In the genomic region with DNA sequence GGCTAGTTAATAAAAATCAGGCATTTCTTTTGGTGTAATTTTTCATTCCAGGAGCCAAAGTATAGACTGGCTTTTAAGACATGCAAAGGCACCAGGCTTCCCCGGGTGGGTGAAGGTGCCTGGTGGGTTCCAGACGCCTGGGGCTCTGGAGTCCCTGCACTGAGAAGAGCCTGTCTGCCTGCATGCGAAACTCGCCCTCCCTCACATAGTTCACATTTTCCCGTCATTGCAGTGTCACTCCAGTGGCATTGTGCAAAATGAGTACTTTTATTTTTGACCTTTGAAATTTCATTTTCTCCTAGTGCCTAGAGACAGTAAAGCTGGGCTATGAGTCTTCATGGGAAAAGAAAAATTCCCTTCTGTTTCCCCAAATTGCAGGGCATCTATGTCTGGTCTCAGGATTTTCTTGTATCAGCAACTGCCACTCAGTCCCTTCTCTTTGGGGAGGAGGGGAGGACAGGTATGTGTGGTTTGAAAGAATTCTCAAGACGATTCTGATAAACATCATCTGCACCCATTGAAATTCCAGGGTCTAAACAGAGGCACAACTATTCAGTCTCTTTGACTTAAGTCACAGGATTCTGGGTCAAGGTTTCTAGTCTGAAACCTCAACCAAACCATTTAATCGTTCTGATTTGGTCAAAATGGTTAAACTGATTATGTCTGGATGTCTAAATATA, we compare ENCODE assay signal across 20 cellular contexts.
"Had no signal": no experiment of that assay in that cellular context is flagged by ENCODE, and none has a peak within 500 bp of the region (broad histone marks: within the 10 kb centered on the region; RNA-seq: fewer than 3 reads in every experiment).

No MANE protein-coding gene starts in this region.

- H3K27me3 ChIP-seq: cardiac muscle cell, pancreas, testis had no signal

- H3K9me3 Mint-ChIP-seq: activated CD4-positive, alpha-beta memory T cell treated with anti-CD3 and anti-CD28 coated beads for 36 hours; activated naive CD4-positive, alpha-beta T cell treated with anti-CD3 and anti-CD28 coated beads for 36 hours; naive thymus-derived CD8-positive, alpha-beta T cell had no signal

- H3K4me3 Mint-ChIP-seq: activated CD4-positive, alpha-beta memory T cell treated with anti-CD3 and anti-CD28 coated beads for 36 hours; activated naive CD4-positive, alpha-beta T cell treated with anti-CD3 and anti-CD28 coated beads for 36 hours; activated naive CD8-positive, alpha-beta T cell treated with anti-CD3 and anti-CD28 coated beads, Interleukin-2, amount 10 ng/mL, durations not matched to agents 7 days and 5 days; naive thymus-derived CD8-positive, alpha-beta T cell; stimulated activated memory B cell treated with anti-CD40 and anti-IgM and Interleukin-4, amounts not matched to agents 10 μg/mL and 1 μg/mL and 100 μg/mL, for 72 hours had no signal

- H3K27me3 Mint-ChIP-seq: activated CD4-positive, alpha-beta memory T cell treated with anti-CD3 and anti-CD28 coated beads for 36 hours had no signal

- H3K36me3 Mint-ChIP-seq: activated CD4-positive, alpha-beta memory T cell treated with anti-CD3 and anti-CD28 coated beads for 36 hours; activated naive CD8-positive, alpha-beta T cell treated with anti-CD3 and anti-CD28 coated beads, Interleukin-2, amount 10 ng/mL, durations not matched to agents 7 days and 5 days; naive thymus-derived CD8-positive, alpha-beta T cell; stimulated activated memory B cell treated with anti-CD40 and anti-IgM and Interleukin-4, amounts not matched to agents 10 μg/mL and 1 μg/mL and 100 μg/mL, for 72 hours had no signal

- DNase-seq: activated CD4-positive, alpha-beta memory T cell treated with anti-CD3 and anti-CD28 coated beads for 36 hours; activated CD4-positive, alpha-beta T cell treated with anti-CD3 and anti-CD28 coated beads for 4 hours; activated CD4-positive, CD25-positive, alpha-beta regulatory T cell; activated naive CD4-positive, alpha-beta T cell treated with anti-CD3 and anti-CD28 coated beads for 36 hours; activated naive CD8-positive, alpha-beta T cell treated with anti-CD3 and anti-CD28 coated beads, Interleukin-2, amount 10 ng/mL, durations not matched to agents 7 days and 5 days; activated T-cell treated with anti-CD3 and anti-CD28 coated beads, Interleukin-2, amount 50 U/mL, for 48 hours; amniotic stem cell; cortex of kidney; lower lobe of right lung; naive thymus-derived CD8-positive, alpha-beta T cell; pancreas; small intestine; stimulated activated CD4-positive, alpha-beta T cell treated with anti-CD3 and anti-CD28 coated beads, Interleukin-15, amount 100 ng/mL, for 24 hours; T-helper 1 cell had no signal

- H3K9me3 ChIP-seq: lower lobe of right lung, pancreas, testis had no signal

- H3K27ac Mint-ChIP-seq: activated CD4-positive, alpha-beta memory T cell treated with anti-CD3 and anti-CD28 coated beads for 36 hours; activated naive CD4-positive, alpha-beta T cell treated with anti-CD3 and anti-CD28 coated beads for 36 hours; activated naive CD8-positive, alpha-beta T cell treated with anti-CD3 and anti-CD28 coated beads, Interleukin-2, amount 10 ng/mL, durations not matched to agents 7 days and 5 days; naive thymus-derived CD8-positive, alpha-beta T cell; stimulated activated memory B cell treated with anti-CD40 and anti-IgM and Interleukin-4, amounts not matched to agents 10 μg/mL and 1 μg/mL and 100 μg/mL, for 72 hours had no signal

- H3K27ac ChIP-seq: cardiac muscle cell, lower lobe of right lung, pancreas, testis had no signal

- FAIRE-seq: islet of Langerhans, pancreas, small intestine had no signal

- ATAC-seq: left colon; lower lobe of right lung; naive thymus-derived CD8-positive, alpha-beta T cell; pancreas; stimulated activated memory B cell treated with anti-CD40 and anti-IgM and Interleukin-4, amounts not matched to agents 10 μg/mL and 1 μg/mL and 100 μg/mL, for 72 hours had no signal

- H3K36me3 ChIP-seq: cardiac muscle cell, heart left ventricle, lower lobe of right lung, pancreas had no signal

- H3K4me1 Mint-ChIP-seq: activated naive CD8-positive, alpha-beta T cell treated with anti-CD3 and anti-CD28 coated beads, Interleukin-2, amount 10 ng/mL, durations not matched to agents 7 days and 5 days; naive thymus-derived CD8-positive, alpha-beta T cell; stimulated activated memory B cell treated with anti-CD40 and anti-IgM and Interleukin-4, amounts not matched to agents 10 μg/mL and 1 μg/mL and 100 μg/mL, for 72 hours had no signal

- H3K4me1 ChIP-seq: lower lobe of right lung, pancreas, testis had no signal

- H3K4me3 ChIP-seq: cardiac muscle cell, heart left ventricle, lower lobe of right lung, pancreas had no signal
